In genomic region chr20:38645980-38646858, GRCh38 we compare ENCODE assay signal across 8 cellular contexts. TPM values are rescaled to one million over a fixed set of nuclear protein-coding genes. Genes with fewer than 3 reads are reported as not detected.
DNase-seq lines count a peak whose midpoint lies in the region; ATAC-seq and TF ChIP-seq lines count a peak whose summit lies in the region.

No MANE protein-coding gene starts in this region.

- intact Hi-C loops in HCT116 (cut with micrococcal nuclease) (loop anchor here (1.0 to 5.0 kb wide), 5 partner anchors 86 to 402 kb away; no protein-coding TSS in a partner anchor), cardiac septum (cut with DNase I) (loop anchor here (1.0 to 5.0 kb wide), 3 partner anchors 85 to 246 kb away; no protein-coding TSS in a partner anchor)

- TF ChIP-seq POLR2A in HCT116 (IDR thresholded peaks at IDR 0.05; ENCODE audit: borderline replicate concordance, extremely low read depth, insufficient read depth, insufficient read length): no peak

- H3K9me3 Mint-ChIP-seq in progenitor cell of endocrine pancreas (ENCODE audit: low read depth): no peaks in the 10 kb centered on the region

- DNase-seq in EH (ENCODE audit: low read depth) (peak; percentile 67), HCT116 (ENCODE audit: low read depth, low spot score) (peak; percentile 43), NCI-H1048 (lab: John Stamatoyannopoulos, UW) (peak; percentile 68), SKM-1 (lab: John Stamatoyannopoulos, UW; ENCODE audit: unreplicated experiment) (peak; percentile 58), cardiac septum (ENCODE audit: low spot score) (peak; percentile 91), progenitor cell of endocrine pancreas (ENCODE audit: low spot score, unreplicated experiment) (peak; percentile 87), ureter (ENCODE audit: low spot score) (peak; percentile 81)
- DNase-seq in activated naive CD4-positive, alpha-beta T cell treated with anti-CD3 and anti-CD28 coated beads, Interleukin-2, amount 50 U/mL, for 16 hours: peak; percentile 87

- H3K4me1 Mint-ChIP-seq in progenitor cell of endocrine pancreas (ENCODE audit: low read depth): peaks cover 4% of the 10 kb centered on the region

- H4K20me1 ChIP-seq in HCT116 (ENCODE audit: insufficient read depth): no peaks in the 10 kb centered on the region

- H3K36me3 ChIP-seq in HCT116 (ENCODE audit: control insufficient read depth in 1 of 2, insufficient read depth in 2 of 2, low read length in 2 of 2): no peaks in the 10 kb centered on the region

- no peaks in the 10 kb centered on the region for H3K9me2 ChIP-seq in HCT116 (ENCODE audit: insufficient read depth)

- H3K79me2 ChIP-seq in HCT116 (ENCODE audit: insufficient read depth, low read length): no peaks in the 10 kb centered on the region

- RAD21 ChIA-PET in HCT116 (lab: Charles Lee; ENCODE audit: low non-redundant PET in 1 of 2, low total read pairs in 2 of 2, uncharacterized antibody in 2 of 2, unreplicated experiment in 2 of 2): interaction anchor here in 1 of 2 experiments (1.4 kb wide), 1 partner anchor 12 kb away, joined by 4 read pairs; no protein-coding TSS in a partner anchor

- POLR2A ChIA-PET in HCT116 (lab: Charles Lee): no interaction called here

- H3K27me3 ChIP-seq in HCT116 (ENCODE audit: insufficient read depth, low read length): no peaks in the 10 kb centered on the region

- CTCF ChIA-PET in HCT116 (lab: Charles Lee): interaction anchor here (1.4 kb wide), 1 partner anchor 119 kb away, joined by 5 read pairs; no protein-coding TSS in a partner anchor

- peak; percentile 95 for TF ChIP-seq RAD21 in HCT116 (IDR thresholded peaks at IDR 0.05; ENCODE audit: low read depth)

- no peaks in the 10 kb centered on the region for H3K36me3 Mint-ChIP-seq in progenitor cell of endocrine pancreas (ENCODE audit: insufficient read depth)

- peak overlapping the region; percentile 62 for H3K4me3 Mint-ChIP-seq in progenitor cell of endocrine pancreas (ENCODE audit: low read depth)

- TF ChIP-seq CTCF in HCT116 (IDR thresholded peaks at IDR 0.05 in 2 of 3, conservative IDR thresholded peaks at IDR 0.05 in 1 of 3; ENCODE audit: borderline replicate concordance in 1 of 3, insufficient read depth in 1 of 3, low read depth in 2 of 3, low read length in 2 of 3) (peak; percentile 84 to 93 (median 89)), progenitor cell of endocrine pancreas (IDR thresholded peaks at IDR 0.05; ENCODE audit: unreplicated experiment) (peak; percentile 97)

- ATAC-seq in HCT116: peak; percentile 93

- H3K4me2 ChIP-seq in HCT116 (ENCODE audit: low read length): peak overlapping the region; percentile 76

- no peak overlapping the region for H3K27ac Mint-ChIP-seq in progenitor cell of endocrine pancreas

- H2AFZ ChIP-seq in HCT116 (ENCODE audit: low read depth, low read length, poor library complexity, severe bottlenecking): no peak overlapping the region

- peaks cover 2 to 12% of the 10 kb centered on the region in 2 experiments; a peak in 3 of 4 replicates for H3K4me1 ChIP-seq in HCT116 (ENCODE audit: control insufficient read depth in 1 of 2, insufficient read depth in 2 of 2, low read length in 2 of 2)

- no peaks in the 10 kb centered on the region for H3K9me3 ChIP-seq in HCT116 (ENCODE audit: control insufficient read depth in 1 of 2, insufficient read depth in 1 of 2, low read depth in 1 of 2, low read length in 2 of 2)

- BruUV-seq in HCT116 (replicated peaks; lab: Mats Ljungman, UMichigan): no TSS peak

- peak overlapping the region; percentile 19; the same call in 1 of the 2 replicates for H3K9ac ChIP-seq in HCT116 (ENCODE audit: low read length)

- peak overlapping the region; percentile 32 to 40 for H3K4me3 ChIP-seq in HCT116 (replicated peaks in 1 of 2; ENCODE audit: low read depth in 1 of 2, low read length in 2 of 2)

- H3K27me3 Mint-ChIP-seq in progenitor cell of endocrine pancreas: peaks cover 77% of the 10 kb centered on the region

- H3K27ac ChIP-seq in HCT116 (ENCODE audit: low read depth, low read length): no peak overlapping the region

TF ChIP-seq in HCT116, 20 proteins besides CTCF, POLR2A, EP300 and RAD21:
- TF ChIP-seq CEBPB (IDR thresholded peaks at IDR 0.05; ENCODE audit: low read depth): no peak
- no peak for TF ChIP-seq SRF (IDR thresholded peaks at IDR 0.05; ENCODE audit: low read depth)
- TF ChIP-seq EZH2 (IDR thresholded peaks at IDR 0.05): no peak
- no peak for TF ChIP-seq JUND (IDR thresholded peaks at IDR 0.05)
- no peak for TF ChIP-seq POLR2AphosphoS5 (IDR thresholded peaks at IDR 0.05; ENCODE audit: low read depth, low read length)
- TF ChIP-seq ELF1 (IDR thresholded peaks at IDR 0.05; ENCODE audit: borderline replicate concordance, low read depth): no peak
- no peak for TF ChIP-seq SIN3A (IDR thresholded peaks at IDR 0.05; ENCODE audit: low read depth)
- TF ChIP-seq YY1 (IDR thresholded peaks at IDR 0.05; ENCODE audit: extremely low read depth, insufficient replicate concordance, low read depth, low read length): no peak
- no peak for TF ChIP-seq EGR1 (IDR thresholded peaks at IDR 0.05; ENCODE audit: low read depth)
- TF ChIP-seq EZH2phosphoT487 (IDR thresholded peaks at IDR 0.05; ENCODE audit: borderline replicate concordance): no peak
- TF ChIP-seq ZFX (IDR thresholded peaks at IDR 0.05): no peak
- TF ChIP-seq ZBTB33 (IDR thresholded peaks at IDR 0.05; ENCODE audit: extremely low read depth, insufficient replicate concordance, low read length): no peak
- no peak for TF ChIP-seq TCF7L2 (IDR thresholded peaks at IDR 0.05; ENCODE audit: borderline replicate concordance, extremely low read depth, insufficient read depth, insufficient read length)
- TF ChIP-seq REST (IDR thresholded peaks at IDR 0.05; ENCODE audit: low read depth): no peak
- no peak for TF ChIP-seq FOSL1 (IDR thresholded peaks at IDR 0.05; ENCODE audit: low read depth)
- TF ChIP-seq CBX3 (IDR thresholded peaks at IDR 0.05; ENCODE audit: low read depth): no peak
- no peak for TF ChIP-seq SP1 (IDR thresholded peaks at IDR 0.05; ENCODE audit: low read depth)
- TF ChIP-seq, protein P1, sequence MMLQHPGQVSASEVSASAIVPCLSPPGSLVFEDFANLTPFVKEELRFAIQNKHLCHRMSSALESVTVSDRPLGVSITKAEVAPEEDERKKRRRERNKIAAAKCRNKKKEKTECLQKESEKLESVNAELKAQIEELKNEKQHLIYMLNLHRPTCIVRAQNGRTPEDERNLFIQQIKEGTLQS (IDR thresholded peaks at IDR 0.05): no peak

RNA-seq across cellular contexts. Expression of gene ARHGAP40, which starts 44.6 kb away (rescaled TPM):
- total RNA-seq in HCT116 (2021; ENCODE audit: unreplicated experiment): 3.4 TPM
- 3.8 and 4.6 TPM in 2 replicates for polyA plus RNA-seq in HCT116 (2012)
- total RNA-seq in cardiac septum: not detected
- 0.13 TPM in 1 of 2 replicates, not detected in the other for total RNA-seq in progenitor cell of endocrine pancreas
- total RNA-seq in ureter: 17.9 TPM
